ENCODE assay signal across 8 cellular contexts in genomic region chr14:75310295-75311059, GRCh38. TPM values are rescaled to one million over a fixed set of nuclear protein-coding genes. Genes with fewer than 3 reads are reported as not detected.
DNase-seq lines count a peak whose midpoint lies in the region; FAIRE-seq lines count a peak whose summit lies in the region.

No MANE protein-coding gene starts in this region.

- H3K4me1 ChIP-seq in esophagus (ENCODE audit: control insufficient read depth in 2 of 2, insufficient read depth in 2 of 2, low read length in 1 of 2) (peaks cover 0 to 7% of the 10 kb centered on the region in 2 donors), urinary bladder (ENCODE audit: insufficient read depth) (peaks cover 2% of the 10 kb centered on the region), small intestine (ENCODE audit: control insufficient read depth in 2 of 2, insufficient read depth in 1 of 2, low read depth in 1 of 2, low read length in 1 of 2) (no peaks in the 10 kb centered on the region)
- H3K4me1 ChIP-seq in CD8-positive, alpha-beta memory T cell (ENCODE audit: insufficient read depth, low read length) = peaks cover 6% of the 10 kb centered on the region

- CTCF ChIA-PET in CD8-positive, alpha-beta memory T cell (lab: Charles Lee) = interaction anchor here (1.4 to 7.3 kb wide), 4 partner anchors 12 to 251 kb away, joined by 3 to 52 read pairs (median 14); no protein-coding TSS in a partner anchor

- POLR2A ChIA-PET in CD8-positive, alpha-beta memory T cell (lab: Charles Lee) = no interaction called here

- H3K4me3 Mint-ChIP-seq in CD8-positive, alpha-beta memory T cell = no peak overlapping the region
- no peak overlapping the region for H3K4me3 Mint-ChIP-seq in immature natural killer cell

- H3K36me3 Mint-ChIP-seq in CD8-positive, alpha-beta memory T cell = no peaks in the 10 kb centered on the region
- no peaks in the 10 kb centered on the region for H3K36me3 Mint-ChIP-seq in immature natural killer cell

- no peak for FAIRE-seq in small intestine (lab: Jason Lieb, UNC)

- H3K4me1 Mint-ChIP-seq in CD8-positive, alpha-beta memory T cell = peaks cover 2 to 5% (median 3%) of the 10 kb centered on the region in 3 donors
- peaks cover 0 to 5% of the 10 kb centered on the region in 2 donors for H3K4me1 Mint-ChIP-seq in immature natural killer cell

- H3K4me3 ChIP-seq in esophagus (ENCODE audit: low read depth in 1 of 2, low read length in 2 of 2) = no peak overlapping the region
- H3K4me3 ChIP-seq in urinary bladder (ENCODE audit: low read depth, low read length) = no peak overlapping the region
- no peak overlapping the region for H3K4me3 ChIP-seq in CD8-positive, alpha-beta memory T cell (ENCODE audit: low read length)
- no peak overlapping the region for H3K4me3 ChIP-seq in small intestine (ENCODE audit: low read depth in 1 of 2, low read length in 2 of 2)

- no peaks in the 10 kb centered on the region for H3K36me3 ChIP-seq in esophagus (ENCODE audit: control insufficient read depth in 2 of 2, insufficient read depth in 2 of 2, low read length in 1 of 2)
- no peaks in the 10 kb centered on the region for H3K36me3 ChIP-seq in urinary bladder (ENCODE audit: insufficient read depth)
- no peaks in the 10 kb centered on the region for H3K36me3 ChIP-seq in CD8-positive, alpha-beta memory T cell (ENCODE audit: insufficient read depth, low read length)
- no peaks in the 10 kb centered on the region for H3K36me3 ChIP-seq in small intestine (ENCODE audit: control insufficient read depth in 2 of 2, insufficient read depth in 2 of 2, low read length in 2 of 2)

- H3K27ac ChIP-seq in esophagus (ENCODE audit: low read depth in 2 of 2, low read length in 1 of 2) = peak overlapping the region; percentile 6 to 54
- H3K27ac ChIP-seq in urinary bladder (ENCODE audit: low read depth) = peak overlapping the region; percentile 66
- H3K27ac ChIP-seq in CD8-positive, alpha-beta memory T cell (ENCODE audit: low read depth, low read length) = no peak overlapping the region
- peak overlapping the region in 1 of 2 donors; percentile 85 for H3K27ac ChIP-seq in small intestine (ENCODE audit: low read depth in 1 of 2, low read length in 1 of 2)

- WGBS in esophagus, 2 donors = 19 to 26% methylated on average over 11 of the region's 11 CpGs
- 13% methylated on average over 11 of the region's 11 CpGs for WGBS in urinary bladder
- 32 to 45% (median 44%) methylated on average over 11 of the region's 11 CpGs for WGBS in small intestine, 3 donors

- H3K27me3 Mint-ChIP-seq in CD8-positive, alpha-beta memory T cell = peaks cover under 1 to 5% of the 10 kb centered on the region in 2 donors
- peaks cover 3 to 7% (median 5%) of the 10 kb centered on the region in 3 donors for H3K27me3 Mint-ChIP-seq in immature natural killer cell (ENCODE audit: low read depth in 3 of 3)

- H3K9me3 ChIP-seq in esophagus (ENCODE audit: control insufficient read depth in 2 of 2, insufficient read depth in 1 of 2, low read depth in 1 of 2, low read length in 1 of 2) = no peaks in the 10 kb centered on the region
- H3K9me3 ChIP-seq in CD8-positive, alpha-beta memory T cell (ENCODE audit: low read length) = no peaks in the 10 kb centered on the region
- H3K9me3 ChIP-seq in small intestine (ENCODE audit: control insufficient read depth, low read depth) = no peaks in the 10 kb centered on the region

- H3K27ac Mint-ChIP-seq in CD8-positive, alpha-beta memory T cell = peak overlapping the region in 1 of 8 donors; percentile 58
- no peak overlapping the region for H3K27ac Mint-ChIP-seq in immature natural killer cell

- H3K27me3 ChIP-seq in esophagus (ENCODE audit: control insufficient read depth in 1 of 2, insufficient read depth in 2 of 2, low read length in 2 of 2) (no peaks in the 10 kb centered on the region), small intestine (ENCODE audit: control insufficient read depth in 2 of 2, insufficient read depth in 2 of 2, low read length in 2 of 2) (no peaks in the 10 kb centered on the region)
- no peaks in the 10 kb centered on the region for H3K27me3 ChIP-seq in CD8-positive, alpha-beta memory T cell (ENCODE audit: insufficient read depth, low read length, poor library complexity, severe bottlenecking)

- DNase-seq in DMS153 (lab: John Stamatoyannopoulos, UW) (peak; percentile 97), NCI-H510A (lab: John Stamatoyannopoulos, UW) (peak; percentile 36), middle frontal gyrus (ENCODE audit: extremely low spot score, low spot score) (peak; percentile 74), small intestine (no peak), immature natural killer cell (no peak)
- DNase-seq in CD8-positive, alpha-beta memory T cell = no peak

- no peaks in the 10 kb centered on the region for H3K9me3 Mint-ChIP-seq in CD8-positive, alpha-beta memory T cell
- no peaks in the 10 kb centered on the region for H3K9me3 Mint-ChIP-seq in immature natural killer cell

RNA-seq across cellular contexts. Expression of gene FOS, which starts 31.8 kb away (rescaled TPM):
- polyA plus RNA-seq in esophagus (100 to 1,000 TPM in 1 of 2 donors, 10 to 100 TPM in 1; 99.5 to 102 TPM), urinary bladder (1,557 TPM), small intestine (100 to 1,000 TPM in 2 of 3 donors, 10 to 100 TPM in 1; 71.6 to 344 (median 136) TPM), immature natural killer cell (100 to 1,000 TPM; 525 to 765 (median 608) TPM)
- total RNA-seq in urinary bladder = 219 TPM
- total RNA-seq in CD8-positive, alpha-beta memory T cell = 10 to 100 TPM; 15.2 to 16.8 TPM
- polyA plus RNA-seq in CD8-positive, alpha-beta memory T cell = 768 TPM

Comparison
In these comparisons a context has a peak if more than half of its experiments do, and no peak if none do; other contexts are left out.
1. DNase-seq: peak in DMS153 (single experiment), NCI-H510A (single experiment) and middle frontal gyrus (single experiment); none in CD8-positive, alpha-beta memory T cell (0 of 5), small intestine (single experiment) and immature natural killer cell (0 of 3).